In the genomic region with DNA sequence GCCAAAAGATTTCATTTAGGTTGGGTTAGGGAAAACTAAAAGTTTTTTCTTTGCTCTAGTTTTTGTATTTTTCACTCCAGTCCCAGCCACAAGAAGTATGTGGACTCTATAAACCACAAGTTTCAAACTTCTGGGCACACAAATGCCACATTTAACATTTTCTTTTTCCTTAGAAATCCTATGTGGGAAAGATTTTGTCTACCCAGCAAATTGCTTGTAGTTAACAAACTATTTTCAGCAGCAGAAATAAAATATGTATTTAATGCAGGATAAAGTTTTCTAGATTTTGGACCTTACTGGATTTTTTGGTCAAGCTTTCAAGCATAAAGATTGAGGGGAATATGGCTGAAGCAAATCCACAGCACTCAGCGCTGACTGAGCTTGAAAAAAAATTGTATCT, we compare ENCODE assay signal across 6 cellular contexts. TPM values are rescaled to one million over a fixed set of nuclear protein-coding genes. Genes with fewer than 3 reads are reported as not detected.
"Had no signal": no experiment of that assay in that cellular context is flagged by ENCODE, and none has a peak within 500 bp of the region (broad histone marks: within the 10 kb centered on the region; RNA-seq: fewer than 3 reads in every experiment).

No MANE protein-coding gene starts in this region.

- H3K4me3 ChIP-seq: GM23248 had no signal

- DNase-seq: GM23248, H9, HCEC 1CT, IMR-90, KBM-7 had no signal

- H3K9me3 Mint-ChIP-seq: H9 had no signal

- H3K27ac ChIP-seq: GM23248 had no signal

- H3K4me3 Mint-ChIP-seq: H9 had no signal

- H3K27ac Mint-ChIP-seq: H9 had no signal

- H2AFZ ChIP-seq: GM23248 had no signal

- H3K9ac ChIP-seq: GM23248 had no signal

RNA-seq across cellular contexts. Expression of a gene that starts 9.1 kb away (rescaled TPM):
- total RNA-seq: GM23248, HT-29, IMR-90 had no signal
- polyA plus RNA-seq: GM23248, IMR-90 had no signal

RNA-seq across cellular contexts. Expression of a gene that starts 37.4 kb away (rescaled TPM):
- total RNA-seq: IMR-90 had no signal
- polyA plus RNA-seq: IMR-90 had no signal
